10 cellular contexts compared by ENCODE assay signal in the genomic region with DNA sequence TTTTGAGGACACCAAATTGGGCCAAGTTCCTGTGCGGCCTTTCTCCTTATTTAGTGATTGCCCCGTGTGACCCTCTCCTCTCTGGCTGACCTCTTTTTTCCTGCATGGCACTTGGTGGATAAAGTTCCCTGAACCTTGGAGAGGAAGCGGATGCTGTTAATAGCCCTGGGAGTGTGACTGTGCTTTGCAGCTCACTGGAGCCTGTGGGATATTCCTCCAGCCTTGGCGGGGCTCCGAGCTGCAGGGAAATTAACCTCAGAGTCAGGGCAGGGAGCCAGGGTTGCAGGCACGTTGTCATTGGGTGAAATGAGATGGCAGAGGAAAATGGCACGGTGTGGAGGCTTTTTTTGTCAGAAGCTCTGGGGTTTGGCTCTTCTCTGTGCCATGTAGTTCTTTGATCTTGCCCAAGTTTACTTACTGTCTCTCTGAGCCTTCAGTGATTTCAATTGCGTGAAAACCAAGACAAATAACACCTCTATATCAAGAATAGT. TPM values are rescaled to one million over a fixed set of nuclear protein-coding genes. Genes with fewer than 3 reads are reported as not detected.
A peak's percentile ranks its signal among the peaks of the same experiment; 100 is the strongest.
DNase-seq lines count a peak whose midpoint lies in the region; ATAC-seq and TF ChIP-seq lines count a peak whose summit lies in the region.
"Had no signal": no experiment of that assay in that cellular context is flagged by ENCODE, and none has a peak within 500 bp of the region (broad histone marks: within the 10 kb centered on the region; RNA-seq: fewer than 3 reads in every experiment).

No MANE protein-coding gene starts in this region.

- H3K4me3 ChIP-seq in ascending aorta (peak overlapping the region in 1 of 2 donors; percentile 15), prostate gland (no peak overlapping the region), PC-3 (ENCODE audit: low read length) (no peak overlapping the region)

- intact Hi-C loops in ascending aorta (cut with DNase I) = no loop called here
- intact Hi-C loops in cardiac septum (cut with DNase I) = no loop called here
- intact Hi-C loops in prostate gland (cut with DNase I) = no loop called here
- intact Hi-C loops in PC-3 (cut with micrococcal nuclease) = no loop called here

- H2AFZ ChIP-seq in PC-3 (ENCODE audit: low read length) = no peak overlapping the region
- H2AFZ ChIP-seq: parathyroid adenoma had no signal

- no peaks in the 10 kb centered on the region for H4K20me1 ChIP-seq in PC-3 (ENCODE audit: low read length)

- H3K4me2 ChIP-seq in PC-3 (ENCODE audit: low read length) = no peak overlapping the region

- peak; percentile 77 for DNase-seq in EH (ENCODE audit: low read depth)
- peak in 1 of 2 donors; percentile 77 for DNase-seq in ascending aorta (ENCODE audit: low spot score in 2 of 2)
- peak; percentile 87 for DNase-seq in cardiac septum (ENCODE audit: low spot score)
- DNase-seq in prostate gland (ENCODE audit: low spot score) = peak; percentile 79
- DNase-seq in PC-3 = no peak
- DNase-seq in superior temporal gyrus (ENCODE audit: extremely low spot score) = no peak
- DNase-seq in stimulated activated CD4-positive, alpha-beta T cell treated with anti-CD3 and anti-CD28 coated beads, Interleukin-2, amount 100 ng/mL, for 48 hours = no peak

- peaks cover 0 to 12% of the 10 kb centered on the region in 2 donors for H3K4me1 ChIP-seq in ascending aorta
- H3K4me1 ChIP-seq in prostate gland (replicated peaks) = no peaks in the 10 kb centered on the region
- no peaks in the 10 kb centered on the region for H3K4me1 ChIP-seq in PC-3 (ENCODE audit: insufficient read depth, low read length)
- H3K4me1 ChIP-seq: parathyroid adenoma had no signal

- H3K27me3 ChIP-seq in ascending aorta (no peaks in the 10 kb centered on the region), prostate gland (replicated peaks; ENCODE audit: insufficient read depth) (no peaks in the 10 kb centered on the region), PC-3 (ENCODE audit: low read length) (peaks cover 49% of the 10 kb centered on the region)

- WGBS in prostate gland = 8% methylated on average over 8 of the region's 8 CpGs

- TF ChIP-seq POLR2A in prostate gland (IDR thresholded peaks at IDR 0.05) = no peak

- BruUV-seq in PC-3 (replicated peaks; lab: Mats Ljungman, UMichigan) = no TSS peak

- POLR2A ChIA-PET in PC-3 (lab: Charles Lee; ENCODE audit: unreplicated experiment) = no interaction called here

- TF ChIP-seq CTCF in ascending aorta (IDR thresholded peaks at IDR 0.05) (no peak), prostate gland (IDR thresholded peaks at IDR 0.05) (no peak), PC-3 (conservative IDR thresholded peaks at IDR 0.05; ENCODE audit: low read depth, low read length) (no peak)

- peak overlapping the region; percentile 59 to 64 for H3K27ac ChIP-seq in ascending aorta
- H3K27ac ChIP-seq in prostate gland = peak overlapping the region in 1 of 2 donors; percentile 4
- no peak overlapping the region for H3K27ac ChIP-seq in PC-3 (ENCODE audit: low read length)
- H3K27ac ChIP-seq: C4-2B had no signal

- no peak overlapping the region for H3K9ac ChIP-seq in PC-3 (ENCODE audit: low read length)
- H3K9ac ChIP-seq: parathyroid adenoma had no signal

- CTCF ChIA-PET in PC-3 (lab: Charles Lee) = no interaction called here

- no peaks in the 10 kb centered on the region for H3F3A ChIP-seq in PC-3 (ENCODE audit: low read length, unreplicated experiment)

- H3K79me2 ChIP-seq in PC-3 (ENCODE audit: low read length) = no peaks in the 10 kb centered on the region
- H3K79me2 ChIP-seq: parathyroid adenoma had no signal

- H3K9me2 ChIP-seq in PC-3 (replicated peaks; ENCODE audit: low read length) = no peaks in the 10 kb centered on the region

- H3K36me3 ChIP-seq in ascending aorta (no peaks in the 10 kb centered on the region), prostate gland (no peaks in the 10 kb centered on the region), PC-3 (ENCODE audit: low read depth, low read length) (no peaks in the 10 kb centered on the region)

- ATAC-seq in PC-3 = no peak
- ATAC-seq in HG02763 (IDR thresholded peaks at IDR 0.05; ENCODE audit: unreplicated experiment) = no peak

- H3K9me3 ChIP-seq in ascending aorta (no peaks in the 10 kb centered on the region), prostate gland (no peaks in the 10 kb centered on the region), PC-3 (ENCODE audit: low read length) (no peaks in the 10 kb centered on the region)

RNA-seq across cellular contexts. Expression of gene OR9Q1, which starts 1.0 kb away (rescaled TPM):
- not detected for total RNA-seq in ascending aorta
- total RNA-seq in cardiac septum = not detected
- not detected for total RNA-seq in prostate gland
- not detected in 2 replicates for total RNA-seq in PC-3 (2014; rRNA removed)

RNA-seq across cellular contexts. Expression of gene OR6Q1, which starts 6.1 kb away (rescaled TPM):
- total RNA-seq in ascending aorta = not detected
- not detected for total RNA-seq in cardiac septum
- total RNA-seq in prostate gland = not detected
- total RNA-seq in PC-3 (2014; rRNA removed) = not detected in 2 replicates

Comparison
In these comparisons a context has a peak if more than half of its experiments do, and no peak if none do; other contexts are left out.
1. DNase-seq: peak in EH (single experiment), cardiac septum (single experiment) and prostate gland (single experiment); none in PC-3 (single experiment), superior temporal gyrus (single experiment) and stimulated activated CD4-positive, alpha-beta T cell treated with anti-CD3 and anti-CD28 coated beads, Interleukin-2, amount 100 ng/mL, for 48 hours (0 of 2).